ENCODE assay signal across 8 cellular contexts in the genomic region with DNA sequence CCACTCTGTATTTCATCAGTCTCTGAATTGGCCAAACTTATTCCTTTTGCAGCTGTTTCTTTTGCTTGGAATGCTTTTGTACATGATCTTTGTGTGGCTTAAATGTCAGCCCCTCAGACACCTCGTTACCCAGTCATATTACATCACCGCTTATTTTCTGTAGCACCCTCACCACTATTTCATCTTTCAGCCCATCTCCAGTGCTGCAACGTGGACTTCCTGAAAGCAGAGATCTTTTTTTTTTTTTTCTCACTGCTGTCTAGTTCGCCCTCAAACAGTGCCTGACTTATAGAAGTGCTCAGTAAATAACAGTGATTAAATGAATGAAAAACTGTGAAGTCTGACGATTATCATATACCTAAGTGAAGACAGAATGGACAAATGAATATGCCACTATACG. TPM values are rescaled to one million over a fixed set of nuclear protein-coding genes. Genes with fewer than 3 reads are reported as not detected.
DNase-seq lines count a peak whose midpoint lies in the region; ATAC-seq and TF ChIP-seq lines count a peak whose summit lies in the region.

No MANE protein-coding gene starts in this region.

- H3K4me1 Mint-ChIP-seq in osteocyte (ENCODE audit: unreplicated experiment) = peaks cover 39% of the 10 kb centered on the region

- H3K27me3 Mint-ChIP-seq in osteocyte (ENCODE audit: unreplicated experiment) = no peaks in the 10 kb centered on the region

- ATAC-seq in GM21786 (IDR thresholded peaks at IDR 0.05; ENCODE audit: unreplicated experiment) = no peak

- H3K27ac Mint-ChIP-seq in osteocyte (ENCODE audit: unreplicated experiment) = peak overlapping the region; percentile 90

- peaks cover 7% of the 10 kb centered on the region for H4K20me1 ChIP-seq in OCI-LY3 (ENCODE audit: insufficient read depth, low read length)

- H3K9me3 ChIP-seq in OCI-LY3 (ENCODE audit: insufficient read depth, low read length) (no peaks in the 10 kb centered on the region), endocrine pancreas (ENCODE audit: control insufficient read depth, low read length) (no peaks in the 10 kb centered on the region)

- H3K4me1 ChIP-seq in OCI-LY3 (ENCODE audit: low read length) (peaks cover 44% of the 10 kb centered on the region), endocrine pancreas (ENCODE audit: control insufficient read depth, insufficient read depth, low read length) (peaks cover 8% of the 10 kb centered on the region)

- H3K36me3 ChIP-seq in GM06990 (ENCODE audit: control insufficient read depth, insufficient read depth, low read length) (peaks cover 9% of the 10 kb centered on the region), OCI-LY3 (replicated peaks; ENCODE audit: low read depth, low read length) (peaks cover 20% of the 10 kb centered on the region), endocrine pancreas (ENCODE audit: control insufficient read depth, insufficient read depth, low read length) (no peaks in the 10 kb centered on the region)

- H3K4me3 ChIP-seq in GM06990 (replicated peaks; ENCODE audit: low read depth, low read length) (peak overlapping the region; percentile 90), OCI-LY3 (ENCODE audit: low read length) (peak overlapping the region; percentile 92), endocrine pancreas (ENCODE audit: control insufficient read depth, insufficient read depth, low read length) (peak overlapping the region; percentile 88)

- H3K36me3 Mint-ChIP-seq in osteocyte (ENCODE audit: unreplicated experiment) = peaks cover 18% of the 10 kb centered on the region

- H3K9ac ChIP-seq in OCI-LY3 (ENCODE audit: low read length) = peak overlapping the region; percentile 89
- peak overlapping the region; percentile 58 for H3K9ac ChIP-seq in endocrine pancreas (ENCODE audit: control insufficient read depth, insufficient read depth, low read length)

- DNase-seq in GM06990 (ENCODE audit: extremely low read depth, insufficient read length) = no peak
- no peak for DNase-seq in osteocyte (ENCODE audit: extremely low spot score, unreplicated experiment)
- no peak for DNase-seq in NCI-H446 treated with DMSO at 0.1 percent for 48 hours (lab: John Stamatoyannopoulos, UW)
- no peak for DNase-seq in SW 1271 (lab: John Stamatoyannopoulos, UW)
- DNase-seq in GM20000 (ENCODE audit: low spot score) = no peak

- H3K27me3 ChIP-seq in GM06990 (replicated peaks; ENCODE audit: control insufficient read depth, insufficient read depth, low read length) (no peaks in the 10 kb centered on the region), OCI-LY3 (ENCODE audit: low read depth, low read length) (no peaks in the 10 kb centered on the region), endocrine pancreas (ENCODE audit: control insufficient read depth, insufficient read depth, low read length) (no peaks in the 10 kb centered on the region)

- H2AFZ ChIP-seq in OCI-LY3 (ENCODE audit: low read depth, low read length) = no peak overlapping the region

- no peaks in the 10 kb centered on the region for H3K9me3 Mint-ChIP-seq in osteocyte (ENCODE audit: unreplicated experiment)

- H3K79me2 ChIP-seq in OCI-LY3 (ENCODE audit: low read length) = peaks cover 56% of the 10 kb centered on the region

- H3K4me3 Mint-ChIP-seq in osteocyte (ENCODE audit: unreplicated experiment) = peak overlapping the region; percentile 89

- H3K4me2 ChIP-seq in OCI-LY3 (ENCODE audit: low read length) = peak overlapping the region; percentile 100

- TF ChIP-seq CTCF in GM06990 (IDR thresholded peaks at IDR 0.05; ENCODE audit: insufficient read depth, low read length, poor library complexity, severe bottlenecking) (no peak), OCI-LY3 (IDR thresholded peaks at IDR 0.05; ENCODE audit: low read depth, low read length) (no peak), osteocyte (IDR thresholded peaks at IDR 0.05) (no peak), GM20000 (IDR thresholded peaks at IDR 0.05; ENCODE audit: extremely low read depth, missing control alignments) (no peak)

- H3K27ac ChIP-seq in OCI-LY3 (ENCODE audit: low read length) = peak overlapping the region; percentile 64

RNA-seq across cellular contexts. Expression of a gene that starts 0.8 kb away (rescaled TPM):
- total RNA-seq in osteocyte = 41.9 and 43.7 TPM in 2 replicates

RNA-seq across cellular contexts. Expression of a gene that starts 8.0 kb away (rescaled TPM):
- total RNA-seq in osteocyte = 62.3 and 70.7 TPM in 2 replicates

RNA-seq across cellular contexts. Expression of a gene that starts 8.2 kb away (rescaled TPM):
- total RNA-seq in osteocyte = 79.6 and 80.9 TPM in 2 replicates

RNA-seq across cellular contexts. Expression of a gene that starts 9.0 kb away (rescaled TPM):
- 13.2 and 14.7 TPM in 2 replicates for total RNA-seq in osteocyte
